ENCODE assay signal across 8 cellular contexts in the genomic region with DNA sequence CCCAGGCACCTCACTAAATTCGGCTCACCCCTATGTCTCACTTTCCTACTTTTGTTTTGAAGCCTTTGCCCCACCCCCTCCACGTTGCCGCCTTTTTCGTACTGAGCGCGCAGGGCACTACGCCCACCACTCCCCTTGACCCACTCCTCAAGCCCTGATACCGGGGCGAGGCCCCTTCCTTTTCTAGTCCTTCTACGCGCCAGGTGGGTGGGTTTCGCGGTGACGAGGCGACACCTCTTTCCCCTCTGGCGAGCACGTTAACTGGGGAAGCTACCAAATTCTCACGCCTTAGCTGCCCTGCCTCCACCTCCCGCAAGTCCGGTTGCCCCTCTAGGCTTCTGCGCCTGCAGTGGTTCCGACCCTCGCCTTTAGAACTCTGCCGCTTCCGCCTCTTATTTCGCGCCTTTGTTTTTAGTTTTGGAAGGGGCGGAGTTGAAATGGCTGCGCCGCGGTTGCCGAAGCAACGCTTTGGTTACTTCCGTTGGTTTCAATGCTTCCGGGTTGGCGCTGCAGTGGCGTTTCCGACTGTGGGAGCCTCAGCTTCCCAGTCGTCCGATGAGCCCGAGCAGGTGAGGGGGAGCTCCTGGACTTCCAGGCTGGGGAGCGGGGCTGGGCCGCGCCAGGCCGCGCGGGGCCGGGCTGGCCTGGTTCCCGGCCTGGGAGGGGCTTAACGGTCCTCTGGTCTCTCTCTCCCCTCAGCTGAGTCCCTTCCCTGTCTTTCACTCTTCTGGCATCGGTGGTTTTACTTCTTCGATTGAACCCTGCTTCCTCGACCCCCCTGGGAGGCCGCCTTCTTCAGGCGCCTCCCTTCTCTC. TPM values are rescaled to one million over a fixed set of nuclear protein-coding genes. Genes with fewer than 3 reads are reported as not detected.
A peak's percentile ranks its signal among the peaks of the same experiment; 100 is the strongest.
DNase-seq lines count a peak whose midpoint lies in the region; ATAC-seq and TF ChIP-seq lines count a peak whose summit lies in the region.

A gene with protein sequence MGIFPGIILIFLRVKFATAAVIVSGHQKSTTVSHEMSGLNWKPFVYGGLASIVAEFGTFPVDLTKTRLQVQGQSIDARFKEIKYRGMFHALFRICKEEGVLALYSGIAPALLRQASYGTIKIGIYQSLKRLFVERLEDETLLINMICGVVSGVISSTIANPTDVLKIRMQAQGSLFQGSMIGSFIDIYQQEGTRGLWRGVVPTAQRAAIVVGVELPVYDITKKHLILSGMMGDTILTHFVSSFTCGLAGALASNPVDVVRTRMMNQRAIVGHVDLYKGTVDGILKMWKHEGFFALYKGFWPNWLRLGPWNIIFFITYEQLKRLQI (plus strand): TSS at position 512 of the 815 bp plus-strand sequence. CDS start 360 bp downstream, outside the sequence.

- H3K27me3 ChIP-seq in kidney epithelial cell (ENCODE audit: control insufficient read depth, insufficient read depth, low read length), result no peaks in the 10 kb centered on the region

- DNase-seq in Ammon's horn (ENCODE audit: low spot score), result peak; percentile 76
- DNase-seq in NCI-H446 treated with DMSO at 0.1 percent for 48 hours (lab: John Stamatoyannopoulos, UW), result peak; percentile 43
- DNase-seq in activated CD4-positive, CD25-positive, alpha-beta regulatory T cell treated with anti-CD3 and anti-CD28 coated beads, Interleukin-2, amount 50 U/mL, for 72 hours, result peak; percentile 59
- peak; percentile 20 to 41 for DNase-seq in cerebellar nuclear complex (lab: John Stamatoyannopoulos, UW)
- DNase-seq in kidney epithelial cell (ENCODE audit: low read depth), result peak; percentile 45
- peak; percentile 45 to 46 for DNase-seq in stimulated activated CD4-positive, alpha-beta T cell treated with anti-CD3 and anti-CD28 coated beads, Interleukin-1b, Interleukin-23, amount 100 ng/mL, for 4 hours (ENCODE audit: low read depth in 2 of 2)

- peak; percentile 93 for ATAC-seq in GM19043 (IDR thresholded peaks at IDR 0.05; ENCODE audit: low read depth, unreplicated experiment)
- ATAC-seq in HG03342 (IDR thresholded peaks at IDR 0.05; ENCODE audit: unreplicated experiment), result peak; percentile 94

- peak within 1 kb of the TSS; percentile 43 for H3K4me3 ChIP-seq in kidney epithelial cell (ENCODE audit: low read depth, low read length)

- no peak for TF ChIP-seq CTCF in kidney epithelial cell (IDR thresholded peaks at IDR 0.05; ENCODE audit: insufficient read depth, low read length, poor library complexity, severe bottlenecking)

- H3K36me3 ChIP-seq in kidney epithelial cell (ENCODE audit: control insufficient read depth, insufficient read depth, low read length), result no peaks in the 10 kb centered on the region

RNA-seq across cellular contexts. Expression of the gene that starts here (rescaled TPM):
- total RNA-seq in kidney epithelial cell, result 8.7 and 11.1 TPM in 2 replicates

Comparison
In these comparisons a context has a peak if more than half of its experiments do, and no peak if none do; other contexts are left out.
1. Peak in every context shown above with its lines: DNase-seq, ATAC-seq and H3K4me3 ChIP-seq.